In genomic region chr16:11038305-11038704, GRCh38 we compare ENCODE assay signal across 15 cellular contexts.
"Had no signal": no experiment of that assay in that cellular context is flagged by ENCODE, and none has a peak within 500 bp of the region (broad histone marks: within the 10 kb centered on the region; RNA-seq: fewer than 3 reads in every experiment).

No MANE protein-coding gene starts in this region.

- H3K27ac ChIP-seq: cardiac muscle cell, right lobe of liver, skin epidermis, stomach, suprapubic skin, transverse colon, WERI-Rb-1 had no signal

- H3K9me3 ChIP-seq: right lobe of liver, stomach, suprapubic skin, transverse colon had no signal

- H3K4me3 ChIP-seq: cardiac muscle cell, right lobe of liver, skin epidermis, stomach, suprapubic skin, transverse colon had no signal

- H3K27me3 ChIP-seq: cardiac muscle cell, right lobe of liver, stomach, suprapubic skin, transverse colon had no signal

- FAIRE-seq: TTC549 had no signal

- ATAC-seq: activated naive CD8-positive, alpha-beta T cell treated with anti-CD3 and anti-CD28 coated beads, Interleukin-2, amount 50 U/mL, for 24 hours; left lobe of liver; right lobe of liver had no signal

- DNase-seq: activated CD4-positive, CD25-positive, alpha-beta regulatory T cell treated with anti-CD3 and anti-CD28 coated beads, Interleukin-2, amount 50 U/mL, for 72 hours; activated naive CD4-positive, alpha-beta T cell treated with anti-CD3 and anti-CD28 coated beads, Interleukin-2, amount 50 U/mL, for 16 hours; activated naive CD8-positive, alpha-beta T cell treated with anti-CD3 and anti-CD28 coated beads, Interleukin-2, amount 50 U/mL, for 24 hours; occipital lobe; right lobe of liver; stimulated activated CD4-positive, alpha-beta T cell treated with anti-CD3 and anti-CD28 coated beads, Interleukin-1b, Interleukin-23, amount 100 ng/mL, for 48 hours; stomach; T-helper 1 cell; WERI-Rb-1 had no signal
